Comparison of ENCODE assay signal across 9 cellular contexts in genomic region chr15:44296625-44297524, GRCh38. TPM values are rescaled to one million over a fixed set of nuclear protein-coding genes. Genes with fewer than 3 reads are reported as not detected.
A peak's percentile ranks its signal among the peaks of the same experiment; 100 is the strongest.
DNase-seq lines count a peak whose midpoint lies in the region; ATAC-seq and TF ChIP-seq lines count a peak whose summit lies in the region.
"Had no signal": no experiment of that assay in that cellular context is flagged by ENCODE, and none has a peak within 500 bp of the region (broad histone marks: within the 10 kb centered on the region; RNA-seq: fewer than 3 reads in every experiment).

No MANE protein-coding gene starts in this region.

- H3K36me3 ChIP-seq in left ventricle myocardium inferior = peaks cover 5% of the 10 kb centered on the region
- H3K36me3 ChIP-seq: thoracic aorta had no signal

- no peaks in the 10 kb centered on the region for H3K27me3 Mint-ChIP-seq in central memory CD8-positive, alpha-beta T cell
- no peaks in the 10 kb centered on the region for H3K27me3 Mint-ChIP-seq in mesothelial cell of epicardium (ENCODE audit: low read depth)

- H3K9me3 Mint-ChIP-seq in central memory CD8-positive, alpha-beta T cell = no peaks in the 10 kb centered on the region
- H3K9me3 Mint-ChIP-seq in mesothelial cell of epicardium = no peaks in the 10 kb centered on the region

- DNase-seq in Right ventricle myocardium superior (no peak), left ventricle myocardium inferior (no peak), NOMO-1 (lab: John Stamatoyannopoulos, UW; ENCODE audit: unreplicated experiment in 2 of 2) (peak; percentile 56 to 91), mesothelial cell of epicardium (ENCODE audit: low spot score in 2 of 2, unreplicated experiment in 2 of 2) (no peak)
- no peak for DNase-seq in central memory CD8-positive, alpha-beta T cell (ENCODE audit: low spot score in 2 of 2)

- no peak overlapping the region for H3K4me3 Mint-ChIP-seq in central memory CD8-positive, alpha-beta T cell
- no peak overlapping the region for H3K4me3 Mint-ChIP-seq in mesothelial cell of epicardium

- H3K4me1 ChIP-seq in left ventricle myocardium inferior = peaks cover 23% of the 10 kb centered on the region

- H3K27ac ChIP-seq in left ventricle myocardium inferior (replicated peaks) = no peak overlapping the region
- H3K27ac ChIP-seq: thoracic aorta had no signal

- H3K4me1 Mint-ChIP-seq in central memory CD8-positive, alpha-beta T cell = peaks cover 45% of the 10 kb centered on the region
- H3K4me1 Mint-ChIP-seq in mesothelial cell of epicardium = peaks cover 32% of the 10 kb centered on the region

- no peaks in the 10 kb centered on the region for H3K9me3 ChIP-seq in left ventricle myocardium inferior (replicated peaks)
- H3K9me3 ChIP-seq: thoracic aorta had no signal

- ATAC-seq in Right ventricle myocardium superior (ENCODE audit: poor library complexity) = peak; percentile 58
- ATAC-seq in central memory CD8-positive, alpha-beta T cell (replicated peaks; ENCODE audit: extremely low read depth, poor library complexity, severe bottlenecking) = no peak
- ATAC-seq in GM18867 (IDR thresholded peaks at IDR 0.05; ENCODE audit: unreplicated experiment) = no peak
- ATAC-seq in HG02610 (IDR thresholded peaks at IDR 0.05; ENCODE audit: unreplicated experiment) = no peak
- ATAC-seq in GM18909 (IDR thresholded peaks at IDR 0.05; ENCODE audit: poor library complexity, unreplicated experiment) = no peak

- peak overlapping the region; percentile 37 for H3K27ac Mint-ChIP-seq in central memory CD8-positive, alpha-beta T cell (ENCODE audit: low read depth)
- peak overlapping the region; percentile 93 for H3K27ac Mint-ChIP-seq in mesothelial cell of epicardium

- TF ChIP-seq CTCF in left ventricle myocardium inferior (IDR thresholded peaks at IDR 0.05; ENCODE audit: borderline replicate concordance) = no peak
- no peak for TF ChIP-seq CTCF in mesothelial cell of epicardium (IDR thresholded peaks at IDR 0.05; ENCODE audit: unreplicated experiment)

- H3K27me3 ChIP-seq in left ventricle myocardium inferior (ENCODE audit: low read depth) = no peaks in the 10 kb centered on the region

- intact Hi-C loops in Right ventricle myocardium superior (cut with DNase I) = no loop called here
- intact Hi-C loops in left ventricle myocardium inferior (cut with micrococcal nuclease) = no loop called here

- H3K36me3 Mint-ChIP-seq in central memory CD8-positive, alpha-beta T cell (ENCODE audit: insufficient read depth) = peaks cover 7% of the 10 kb centered on the region
- H3K36me3 Mint-ChIP-seq in mesothelial cell of epicardium = peaks cover 16% of the 10 kb centered on the region

- no peak overlapping the region for H3K4me3 ChIP-seq in left ventricle myocardium inferior
- H3K4me3 ChIP-seq: thoracic aorta had no signal

RNA-seq across cellular contexts. Expression of gene GOLM2, which starts 8.4 kb away (rescaled TPM):
- total RNA-seq in Right ventricle myocardium superior = 25.7 TPM
- total RNA-seq in left ventricle myocardium inferior = 27.6 TPM
- total RNA-seq in mesothelial cell of epicardium = 84.7 to 88.6 TPM (median 85.0 TPM) in 3 replicates

Comparison
In these comparisons a context has a peak if more than half of its experiments do, and no peak if none do; other contexts are left out.
1. DNase-seq: peak in NOMO-1 (2 of 2); none in Right ventricle myocardium superior (single experiment), left ventricle myocardium inferior (single experiment), central memory CD8-positive, alpha-beta T cell (0 of 2) and mesothelial cell of epicardium (0 of 2).